10 cellular contexts compared by ENCODE assay signal in the genomic region with DNA sequence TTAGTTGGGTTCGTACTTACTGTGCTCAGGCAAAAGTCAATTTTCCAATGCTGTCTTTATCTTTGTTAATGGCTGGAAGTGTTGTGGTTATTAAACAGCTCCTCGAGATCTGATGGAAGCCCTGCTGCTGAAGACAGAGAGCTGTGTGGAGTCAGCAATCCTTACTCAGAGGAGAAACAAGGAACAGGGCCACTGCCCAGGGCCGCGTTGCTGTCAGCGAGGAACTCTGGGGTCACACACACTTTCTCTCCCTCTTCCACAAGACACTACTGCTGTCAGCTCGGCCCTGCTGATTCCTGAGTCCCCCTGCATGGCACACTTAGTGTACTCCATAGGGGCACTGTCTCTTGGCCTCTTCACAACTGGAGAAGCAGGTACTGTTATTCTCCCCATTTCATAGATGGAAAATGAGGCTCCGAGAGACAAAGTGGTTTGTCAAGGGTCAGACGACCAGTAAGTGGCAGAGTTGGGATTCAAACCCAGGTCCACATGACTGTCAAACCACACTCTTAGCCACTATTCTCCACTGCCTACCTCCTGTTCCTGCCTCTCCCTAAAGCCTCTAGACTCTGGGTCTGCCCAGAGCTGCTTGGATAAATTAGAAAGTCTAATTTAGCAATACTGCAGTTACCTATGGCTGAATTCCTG. TPM values are rescaled to one million over a fixed set of nuclear protein-coding genes. Genes with fewer than 3 reads are reported as not detected.
DNase-seq lines count a peak whose midpoint lies in the region; ATAC-seq and TF ChIP-seq lines count a peak whose summit lies in the region.
"Had no signal": no experiment of that assay in that cellular context is flagged by ENCODE, and none has a peak within 500 bp of the region (broad histone marks: within the 10 kb centered on the region; RNA-seq: fewer than 3 reads in every experiment).

No MANE protein-coding gene starts in this region.

- H3K9me3 Mint-ChIP-seq in activated CD4-positive, alpha-beta T cell treated with anti-CD3 and anti-CD28 coated beads, Interleukin-2, amount 10 ng/mL, durations not matched to agents 7 days and 5 days: no peaks in the 10 kb centered on the region
- H3K9me3 Mint-ChIP-seq in stimulated activated naive B cell treated with anti-CD40 and anti-IgM and Interleukin-4, amounts not matched to agents 10 μg/mL and 1 μg/mL and 100 μg/mL, for 72 hours: peaks cover 0 to 2% of the 10 kb centered on the region in 2 donors

- H3K4me3 Mint-ChIP-seq in activated CD4-positive, alpha-beta T cell treated with anti-CD3 and anti-CD28 coated beads, Interleukin-2, amount 10 ng/mL, durations not matched to agents 7 days and 5 days: no peak overlapping the region
- peak overlapping the region; percentile 73 for H3K4me3 Mint-ChIP-seq in stimulated activated naive B cell treated with anti-CD40 and anti-IgM and Interleukin-4, amounts not matched to agents 10 μg/mL and 1 μg/mL and 100 μg/mL, for 72 hours

- H3K4me2 ChIP-seq in mammary epithelial cell (ENCODE audit: insufficient read depth, low read depth, low read length): no peak overlapping the region

- H3K27ac ChIP-seq in mammary epithelial cell (ENCODE audit: insufficient read depth, low read depth, low read length): no peak overlapping the region

- CTCF ChIA-PET in activated CD4-positive, alpha-beta T cell treated with anti-CD3 and anti-CD28 coated beads, Interleukin-2, amount 10 ng/mL, durations not matched to agents 7 days and 5 days (lab: Charles Lee): interaction anchor here (1.2 to 2.2 kb wide), 6 partner anchors 10 to 25 kb away, joined by 3 to 14 read pairs (median 4); no protein-coding TSS in a partner anchor
- CTCF ChIA-PET in mammary epithelial cell (lab: Charles Lee; ENCODE audit: low non-redundant PET): no interaction called here

- H3K4me1 ChIP-seq in mammary epithelial cell (ENCODE audit: insufficient read depth, low read length): peaks cover 9% of the 10 kb centered on the region

- no peaks in the 10 kb centered on the region for H3K79me2 ChIP-seq in mammary epithelial cell (ENCODE audit: insufficient read depth, low read length)

- peaks cover 2% of the 10 kb centered on the region for H3K36me3 Mint-ChIP-seq in activated CD4-positive, alpha-beta T cell treated with anti-CD3 and anti-CD28 coated beads, Interleukin-2, amount 10 ng/mL, durations not matched to agents 7 days and 5 days (ENCODE audit: low read depth)
- H3K36me3 Mint-ChIP-seq in stimulated activated naive B cell treated with anti-CD40 and anti-IgM and Interleukin-4, amounts not matched to agents 10 μg/mL and 1 μg/mL and 100 μg/mL, for 72 hours: peaks cover 0 to 4% of the 10 kb centered on the region in 2 donors

- POLR2A ChIA-PET in activated CD4-positive, alpha-beta T cell treated with anti-CD3 and anti-CD28 coated beads, Interleukin-2, amount 10 ng/mL, durations not matched to agents 7 days and 5 days (lab: Charles Lee): no interaction called here

- no peak for DNase-seq in activated CD4-positive, alpha-beta T cell treated with anti-CD3 and anti-CD28 coated beads, Interleukin-2, amount 10 ng/mL, durations not matched to agents 7 days and 5 days
- no peak for DNase-seq in activated CD4-positive, alpha-beta T cell treated with anti-CD3 and anti-CD28 coated beads, Interleukin-2, amount 50 U/mL, for 48 hours
- DNase-seq in HT1080 (ENCODE audit: low read depth): peak; percentile 22
- DNase-seq in mammary epithelial cell: no peak
- DNase-seq in stimulated activated naive B cell treated with anti-CD40 and anti-IgM and Interleukin-4, amounts not matched to agents 10 μg/mL and 1 μg/mL and 100 μg/mL, for 72 hours: no peak
- DNase-seq in cortex of kidney (lab: John Stamatoyannopoulos, UW): no peak
- no peak for DNase-seq in GM20000 (ENCODE audit: low spot score)
- DNase-seq in NCI-H510A (lab: John Stamatoyannopoulos, UW): no peak
- DNase-seq: aorta, left ventricle myocardium superior had no signal

- BruUV-seq in mammary epithelial cell (replicated peaks; lab: Mats Ljungman, UMichigan): TSS peak; percentile 100

- in situ Hi-C loops in mammary epithelial cell (cut with MboI; ENCODE audit: low sequenced_read_pairs in 2 of 2): no loop called here

- peaks cover 38% of the 10 kb centered on the region for H3K4me1 Mint-ChIP-seq in activated CD4-positive, alpha-beta T cell treated with anti-CD3 and anti-CD28 coated beads, Interleukin-2, amount 10 ng/mL, durations not matched to agents 7 days and 5 days
- peaks cover 69 to 72% of the 10 kb centered on the region in 2 donors for H3K4me1 Mint-ChIP-seq in stimulated activated naive B cell treated with anti-CD40 and anti-IgM and Interleukin-4, amounts not matched to agents 10 μg/mL and 1 μg/mL and 100 μg/mL, for 72 hours

- H3K27ac Mint-ChIP-seq in activated CD4-positive, alpha-beta T cell treated with anti-CD3 and anti-CD28 coated beads, Interleukin-2, amount 10 ng/mL, durations not matched to agents 7 days and 5 days: peak overlapping the region; percentile 79
- H3K27ac Mint-ChIP-seq in stimulated activated naive B cell treated with anti-CD40 and anti-IgM and Interleukin-4, amounts not matched to agents 10 μg/mL and 1 μg/mL and 100 μg/mL, for 72 hours: peak overlapping the region; percentile 97

- H3K9me3 ChIP-seq in mammary epithelial cell (replicated peaks; ENCODE audit: insufficient read depth, low read length): no peaks in the 10 kb centered on the region

- ATAC-seq in stimulated activated naive B cell treated with anti-CD40 and anti-IgM and Interleukin-4, amounts not matched to agents 10 μg/mL and 1 μg/mL and 100 μg/mL, for 72 hours (replicated peaks): peak; percentile 13 to 20
- ATAC-seq: left ventricle myocardium superior had no signal

- TF ChIP-seq CTCF in mammary epithelial cell (conservative IDR thresholded peaks at IDR 0.05 in 1 of 2, IDR thresholded peaks at IDR 0.05 in 1 of 2; ENCODE audit: extremely low read depth in 1 of 2, insufficient read depth in 1 of 2, low read depth in 1 of 2, low read length in 2 of 2): no peak
- no peak for TF ChIP-seq CTCF in GM20000 (IDR thresholded peaks at IDR 0.05; ENCODE audit: extremely low read depth, missing control alignments)

- no peak overlapping the region for H2AFZ ChIP-seq in mammary epithelial cell (ENCODE audit: low read depth, low read length)

- dilution Hi-C loops in mammary epithelial cell (cut with HindIII; ENCODE audit: low sequenced_read_pairs): no loop called here

- WGBS in mammary epithelial cell (ENCODE audit: low coverage, missing lambda C conversion rate): 97% methylated on average over 5 of the region's 8 CpGs

- H3K36me3 ChIP-seq in mammary epithelial cell (ENCODE audit: insufficient read depth, low read length): no peaks in the 10 kb centered on the region

- H4K20me1 ChIP-seq in mammary epithelial cell (ENCODE audit: insufficient read depth, low read length): no peaks in the 10 kb centered on the region

- H3K9ac ChIP-seq in mammary epithelial cell (ENCODE audit: insufficient read depth, low read length): no peak overlapping the region

- intact Hi-C loops in mammary epithelial cell (cut with micrococcal nuclease): no loop called here

- H3K27me3 Mint-ChIP-seq in activated CD4-positive, alpha-beta T cell treated with anti-CD3 and anti-CD28 coated beads, Interleukin-2, amount 10 ng/mL, durations not matched to agents 7 days and 5 days: no peaks in the 10 kb centered on the region
- no peaks in the 10 kb centered on the region for H3K27me3 Mint-ChIP-seq in stimulated activated naive B cell treated with anti-CD40 and anti-IgM and Interleukin-4, amounts not matched to agents 10 μg/mL and 1 μg/mL and 100 μg/mL, for 72 hours

- H3K27me3 ChIP-seq in mammary epithelial cell (ENCODE audit: insufficient read depth, low read length): no peaks in the 10 kb centered on the region

- no peak overlapping the region for H3K4me3 ChIP-seq in mammary epithelial cell (replicated peaks in 1 of 3; ENCODE audit: insufficient read depth in 1 of 3, low read depth in 2 of 3, low read length in 3 of 3)

RNA-seq across cellular contexts. Expression of gene PDCD4, which starts 29.3 kb away (rescaled TPM):
- total RNA-seq in activated CD4-positive, alpha-beta T cell treated with anti-CD3 and anti-CD28 coated beads, Interleukin-2, amount 10 ng/mL, durations not matched to agents 7 days and 5 days: 10 to 100 TPM; 63.8 to 81.0 TPM
- total RNA-seq in HT1080 (2014; rRNA removed; shearing (Covaris generic)): 29.5 and 29.7 TPM in 2 replicates
- 76.1 and 78.8 TPM in 2 replicates for polyA plus RNA-seq in HT1080 (2015; cell fraction: cytosol; rRNA removed)
- 109 and 120 TPM in 2 replicates for polyA plus RNA-seq in HT1080 (2015; cell fraction: nucleus; rRNA removed)
- 100 to 1,000 TPM; 123 to 133 TPM for total RNA-seq in mammary epithelial cell
- polyA plus RNA-seq in mammary epithelial cell: 47.0 TPM
- 80.5 TPM for polyA minus RNA-seq in mammary epithelial cell
